In genomic region chr3:63076357-63076756, GRCh38 we compare ENCODE assay signal across 17 cellular contexts.
"Had no signal": no experiment of that assay in that cellular context is flagged by ENCODE, and none has a peak within 500 bp of the region (broad histone marks: within the 10 kb centered on the region; RNA-seq: fewer than 3 reads in every experiment).

No MANE protein-coding gene starts in this region.

- H3K4me3 ChIP-seq: heart right ventricle, left ventricle myocardium inferior, neural progenitor cell, sigmoid colon, smooth muscle cell, stomach, transverse colon had no signal

- H3K9me3 ChIP-seq: sigmoid colon, transverse colon had no signal

- H3K4me3 Mint-ChIP-seq: activated T-cell treated with anti-CD3 and anti-CD28 coated beads, Interleukin-2, amount 50 U/mL, for 24 hours; activated T-helper 17 cell treated with anti-CD3 and anti-CD28 coated beads, Interleukin-2, amount 50 U/mL, for 72 hours; brain; naive thymus-derived CD8-positive, alpha-beta T cell; neural progenitor cell; stimulated activated memory B cell treated with anti-CD40 and anti-IgM and Interleukin-4, amounts not matched to agents 10 μg/mL and 1 μg/mL and 100 μg/mL, for 72 hours had no signal

- H3K27ac ChIP-seq: epithelial cell of prostate, heart right ventricle, left ventricle myocardium inferior, neural progenitor cell, sigmoid colon, stomach, transverse colon had no signal

- H3K4me1 ChIP-seq: heart right ventricle, left ventricle myocardium inferior, neural progenitor cell, sigmoid colon, stomach, transverse colon had no signal

- H3K9me3 Mint-ChIP-seq: activated T-cell treated with anti-CD3 and anti-CD28 coated beads, Interleukin-2, amount 50 U/mL, for 24 hours; neural progenitor cell; stimulated activated memory B cell treated with anti-CD40 and anti-IgM and Interleukin-4, amounts not matched to agents 10 μg/mL and 1 μg/mL and 100 μg/mL, for 72 hours had no signal

- H3K36me3 Mint-ChIP-seq: activated naive CD4-positive, alpha-beta T cell treated with anti-CD3 and anti-CD28 coated beads, Interleukin-2, amount 50 U/mL, for 72 hours; brain; naive thymus-derived CD8-positive, alpha-beta T cell; neural progenitor cell; stimulated activated memory B cell treated with anti-CD40 and anti-IgM and Interleukin-4, amounts not matched to agents 10 μg/mL and 1 μg/mL and 100 μg/mL, for 72 hours had no signal

- H3K4me2 ChIP-seq: neural progenitor cell, smooth muscle cell had no signal

- DNase-seq: activated T-cell treated with anti-CD3 and anti-CD28 coated beads, Interleukin-2, amount 50 U/mL, for 24 hours; aorta; heart right ventricle; left ventricle myocardium inferior; naive thymus-derived CD8-positive, alpha-beta T cell; posterior cingulate gyrus; sigmoid colon; stimulated activated CD4-positive, alpha-beta T cell treated with anti-CD3 and anti-CD28 coated beads, Interleukin-15, amount 100 ng/mL, for 24 hours; stomach; transverse colon had no signal

- H3K27me3 Mint-ChIP-seq: activated T-cell treated with anti-CD3 and anti-CD28 coated beads, Interleukin-2, amount 50 U/mL, for 24 hours; activated T-helper 17 cell treated with anti-CD3 and anti-CD28 coated beads, Interleukin-2, amount 50 U/mL, for 72 hours; naive thymus-derived CD8-positive, alpha-beta T cell; stimulated activated memory B cell treated with anti-CD40 and anti-IgM and Interleukin-4, amounts not matched to agents 10 μg/mL and 1 μg/mL and 100 μg/mL, for 72 hours had no signal

- H3K27me3 ChIP-seq: heart right ventricle, neural progenitor cell, sigmoid colon, stomach, transverse colon had no signal

- H3K9ac ChIP-seq: neural progenitor cell had no signal

- H2AFZ ChIP-seq: neural progenitor cell had no signal

- H3K4me1 Mint-ChIP-seq: activated T-helper 17 cell treated with anti-CD3 and anti-CD28 coated beads, Interleukin-2, amount 50 U/mL, for 72 hours; naive thymus-derived CD8-positive, alpha-beta T cell; neural progenitor cell; stimulated activated memory B cell treated with anti-CD40 and anti-IgM and Interleukin-4, amounts not matched to agents 10 μg/mL and 1 μg/mL and 100 μg/mL, for 72 hours had no signal

- H3K36me3 ChIP-seq: heart right ventricle, left ventricle myocardium inferior, neural progenitor cell, sigmoid colon, stomach, transverse colon had no signal

- H3K27ac Mint-ChIP-seq: activated naive CD4-positive, alpha-beta T cell treated with anti-CD3 and anti-CD28 coated beads, Interleukin-2, amount 50 U/mL, for 72 hours; activated T-cell treated with anti-CD3 and anti-CD28 coated beads, Interleukin-2, amount 50 U/mL, for 24 hours; activated T-helper 17 cell treated with anti-CD3 and anti-CD28 coated beads, Interleukin-2, amount 50 U/mL, for 72 hours; brain; naive thymus-derived CD8-positive, alpha-beta T cell; neural progenitor cell; stimulated activated memory B cell treated with anti-CD40 and anti-IgM and Interleukin-4, amounts not matched to agents 10 μg/mL and 1 μg/mL and 100 μg/mL, for 72 hours had no signal

- ATAC-seq: activated naive CD4-positive, alpha-beta T cell treated with anti-CD3 and anti-CD28 coated beads, Interleukin-2, amount 50 U/mL, for 72 hours; activated T-helper 17 cell treated with anti-CD3 and anti-CD28 coated beads, Interleukin-2, amount 50 U/mL, for 72 hours; heart right ventricle; naive thymus-derived CD8-positive, alpha-beta T cell; stimulated activated memory B cell treated with anti-CD40 and anti-IgM and Interleukin-4, amounts not matched to agents 10 μg/mL and 1 μg/mL and 100 μg/mL, for 72 hours had no signal
